Comparison of ENCODE assay signal across 28 cellular contexts in genomic region chr16:57725976-57726375, GRCh38. TPM values are rescaled to one million over a fixed set of nuclear protein-coding genes. Genes with fewer than 3 reads are reported as not detected.
"Had no signal": no experiment of that assay in that cellular context is flagged by ENCODE, and none has a peak within 500 bp of the region (broad histone marks: within the 10 kb centered on the region; RNA-seq: fewer than 3 reads in every experiment).

No MANE protein-coding gene starts in this region.

- H3K9ac ChIP-seq: parathyroid adenoma had no signal

- H3K79me2 ChIP-seq: parathyroid adenoma had no signal

- H3K9me3 ChIP-seq: left lung, lower lobe of right lung, neutrophil, right atrium auricular region, tibial nerve, uterus had no signal

- H3K27me3 ChIP-seq: left lung, neutrophil, right atrium auricular region, tibial nerve, uterus had no signal

- H3K4me3 ChIP-seq: left lung, lower lobe of right lung, right atrium auricular region, tibial nerve, uterus had no signal

- ATAC-seq: left colon; left lung; lower lobe of right lung; naive thymus-derived CD8-positive, alpha-beta T cell; sciatic nerve; stimulated activated naive CD8-positive, alpha-beta T cell treated with anti-CD3 and anti-CD28 coated beads, Interleukin-15, amount 100 ng/mL, for 72 hours had no signal

- DNase-seq: hippocampal formation; lower lobe of right lung; mammary epithelial cell; mesenchymal stem cell; naive thymus-derived CD8-positive, alpha-beta T cell; occipital lobe; small intestine; stimulated activated CD4-positive, alpha-beta T cell treated with anti-CD3 and anti-CD28 coated beads, Interleukin-1b, Interleukin-23, amount 100 ng/mL, for 48 hours; stimulated activated CD4-positive, alpha-beta T cell treated with anti-CD3 and anti-CD28 coated beads, Interleukin-2, amount 100 ng/mL, for 48 hours; stimulated activated CD4-positive, alpha-beta T cell treated with anti-CD3 and anti-CD28 coated beads, Interleukin-4, amount 100 ng/mL, for 4 hours; stimulated activated CD8-positive, alpha-beta memory T cell treated with anti-CD3 and anti-CD28 coated beads, Interleukin-4, amount 100 ng/mL, for 48 hours; stimulated activated naive CD4-positive, alpha-beta T cell treated with Interleukin-2 at 50 U/mL for 16 hours; stimulated activated naive CD8-positive, alpha-beta T cell treated with anti-CD3 and anti-CD28 coated beads, Interleukin-15, amount 100 ng/mL, for 72 hours; substantia nigra; uterus had no signal

- FAIRE-seq: keratinocyte, small intestine had no signal

- H3K27ac ChIP-seq: left lung, lower lobe of right lung, neutrophil, parathyroid adenoma, right atrium auricular region, tibial nerve, uterus had no signal

- H3K4me1 ChIP-seq: left lung, lower lobe of right lung, parathyroid adenoma, right atrium auricular region, tibial nerve, uterus had no signal

- H3K36me3 ChIP-seq: left lung, lower lobe of right lung, neutrophil, right atrium auricular region, tibial nerve, uterus had no signal

- H2AFZ ChIP-seq: parathyroid adenoma had no signal

RNA-seq across cellular contexts. Expression of gene DRC7, which starts 31.4 kb away (rescaled TPM):
- total RNA-seq: left colon; mammary epithelial cell; naive thymus-derived CD8-positive, alpha-beta T cell; osteocyte; right atrium auricular region; sciatic nerve had no signal
- polyA plus RNA-seq: keratinocyte; naive thymus-derived CD8-positive, alpha-beta T cell; small intestine had no signal

RNA-seq across cellular contexts. Expression of gene ADGRG3, which starts 57.9 kb away (rescaled TPM):
- total RNA-seq: mammary epithelial cell; naive thymus-derived CD8-positive, alpha-beta T cell; neural crest cell; osteocyte; progenitor cell of endocrine pancreas; pulmonary artery endothelial cell; renal cortical epithelial cell had no signal
- polyA plus RNA-seq: keratinocyte; mammary epithelial cell; naive thymus-derived CD8-positive, alpha-beta T cell had no signal
